Comparison of ENCODE assay signal across 1 cellular context in genomic region chr19:38930776-38931761, GRCh38.
A peak's percentile ranks its signal among the peaks of the same experiment; 100 is the strongest.
TF ChIP-seq lines count a peak whose summit lies in the region.

MRPS12 (plus strand) TSS chr19:38930944; CDS start chr19:38931295, 351 bp downstream.

TF ChIP-seq in K562, 482 proteins besides CTCF, POLR2A, EP300 and RAD21 (continued from another document and continues in another):
- TF ChIP-seq CREB3L1 (IDR thresholded peaks at IDR 0.05; ENCODE audit: borderline replicate concordance, low read depth) (no peak), ZC3H8 (IDR thresholded peaks at IDR 0.05) (no peak), XRCC5 (IDR thresholded peaks at IDR 0.05; ENCODE audit: low read depth, low read length) (no peak), CBX1 (IDR thresholded peaks at IDR 0.05; ENCODE audit: low read depth) (no peak), ZNF830 (CRISPR knock-in tag; IDR thresholded peaks at IDR 0.05) (no peak), NCOA2 (IDR thresholded peaks at IDR 0.05; ENCODE audit: partially characterized antibody in 2 of 2) (no peak), ZNF518B (CRISPR knock-in tag; IDR thresholded peaks at IDR 0.05) (no peak), NCOA4 (IDR thresholded peaks at IDR 0.05; ENCODE audit: partially characterized antibody) (no peak), HSF4 (CRISPR knock-in tag; IDR thresholded peaks at IDR 0.05; ENCODE audit: borderline replicate concordance) (no peak), ATF2 (CRISPR knock-in tag; IDR thresholded peaks at IDR 0.05) (no peak), ZNF740 (CRISPR knock-in tag; IDR thresholded peaks at IDR 0.05) (no peak), ZNF740 (tag; IDR thresholded peaks at IDR 0.05) (no peak), RBM22 (IDR thresholded peaks at IDR 0.05; ENCODE audit: low read depth, low read length, poor library complexity, severe bottlenecking) (no peak), ZNF311 (CRISPR knock-in tag; IDR thresholded peaks at IDR 0.05) (no peak), IRF2 (CRISPR knock-in tag; IDR thresholded peaks at IDR 0.05) (no peak), POLR2G (IDR thresholded peaks at IDR 0.05; ENCODE audit: low read depth, low read length) (peak; percentile 79), HMGN3 (IDR thresholded peaks at IDR 0.05; ENCODE audit: borderline replicate concordance, extremely low read depth, insufficient read length, low read depth, low read length) (no peak), CSDE1 (IDR thresholded peaks at IDR 0.05) (no peak), GTF2F1 (IDR thresholded peaks at IDR 0.05; ENCODE audit: low read depth, low read length) (0 out of 2 replicates have a peak, but pooled peaks have one; percentile 69), ZNF785 (CRISPR knock-in tag; IDR thresholded peaks at IDR 0.05) (no peak), SOX6 (IDR thresholded peaks at IDR 0.05) (no peak), PCBP1 (IDR thresholded peaks at IDR 0.05; ENCODE audit: low read depth, low read length, poor library complexity, severe bottlenecking) (no peak), SP1 (CRISPR knock-in tag; IDR thresholded peaks at IDR 0.05) (peak; percentile 80), MYBL2 (IDR thresholded peaks at IDR 0.05; ENCODE audit: low read depth) (no peak), MYBL2 (CRISPR knock-in tag; IDR thresholded peaks at IDR 0.05; ENCODE audit: borderline replicate concordance) (no peak), L3MBTL2 (IDR thresholded peaks at IDR 0.05) (peak; percentile 78), ZNF143 (CRISPR knock-in tag; IDR thresholded peaks at IDR 0.05) (no peak), MNT (conservative IDR thresholded peaks at IDR 0.05) (peak; percentile 3 to 65; a peak in 2 of 4 replicates), ZNF217 (CRISPR knock-in tag; IDR thresholded peaks at IDR 0.05) (no peak), ZNF436 (CRISPR knock-in tag; IDR thresholded peaks at IDR 0.05) (no peak), ZSCAN32 (CRISPR knock-in tag; IDR thresholded peaks at IDR 0.05) (no peak), ATF7 (IDR thresholded peaks at IDR 0.05) (peak; percentile 69), SAP30 (IDR thresholded peaks at IDR 0.05; ENCODE audit: borderline replicate concordance, insufficient read depth, low read depth, low read length, poor library complexity, severe bottlenecking) (peak; percentile 94), ATF1 (CRISPR knock-in tag; IDR thresholded peaks at IDR 0.05) (peak; percentile 50; the same call in 1 of the 2 replicates), ATF1 (tag; IDR thresholded peaks at IDR 0.05) (peak; percentile 97), ASH1L (IDR thresholded peaks at IDR 0.05; ENCODE audit: borderline replicate concordance, low read depth, partially characterized antibody) (peak; percentile 89), ZNF146 (CRISPR knock-in tag; IDR thresholded peaks at IDR 0.05; ENCODE audit: unreplicated experiment) (no peak), COPS2 (conservative IDR thresholded peaks at IDR 0.05) (no peak), ESRRB (CRISPR knock-in tag; IDR thresholded peaks at IDR 0.05; ENCODE audit: borderline replicate concordance) (no peak), RNF219 (CRISPR knock-in tag; IDR thresholded peaks at IDR 0.05) (no peak), ZFX (CRISPR knock-in tag; IDR thresholded peaks at IDR 0.05) (peak; percentile 80), MXD1 (CRISPR knock-in tag; IDR thresholded peaks at IDR 0.05; ENCODE audit: borderline replicate concordance, poor library complexity, severe bottlenecking) (no peak), TAF15 (IDR thresholded peaks at IDR 0.05; ENCODE audit: low read depth, low read length) (no peak), ARID3A (IDR thresholded peaks at IDR 0.05; ENCODE audit: borderline replicate concordance, low read depth, low read length) (no peak), ZBTB12 (CRISPR knock-in tag; IDR thresholded peaks at IDR 0.05) (peak; percentile 65), ETV6 (IDR thresholded peaks at IDR 0.05; ENCODE audit: borderline replicate concordance in 1 of 2, low read depth in 2 of 2, low read length in 1 of 2) (no peak), ETV6 (CRISPR knock-in tag; IDR thresholded peaks at IDR 0.05; ENCODE audit: borderline replicate concordance) (no peak), ZNF586 (CRISPR knock-in tag; conservative IDR thresholded peaks at IDR 0.05) (no peak), ARNT (IDR thresholded peaks at IDR 0.05) (no peak), ZNF551 (CRISPR knock-in tag; IDR thresholded peaks at IDR 0.05) (no peak), GABPB2 (CRISPR knock-in tag; conservative IDR thresholded peaks at IDR 0.05) (no peak), ZNF764 (CRISPR knock-in tag; IDR thresholded peaks at IDR 0.05; ENCODE audit: low read depth) (no peak), E2F6 (IDR thresholded peaks at IDR 0.05; ENCODE audit: borderline replicate concordance in 1 of 2, extremely low read depth in 1 of 2, insufficient read depth in 1 of 2, insufficient read length in 1 of 2, low read depth in 1 of 2, low read length in 1 of 2, poor library complexity in 1 of 2, severe bottlenecking in 1 of 2) (peak; percentile 30 to 58), SRSF3 (IDR thresholded peaks at IDR 0.05; ENCODE audit: insufficient read depth, low read length) (no peak), ZKSCAN3 (CRISPR knock-in tag; IDR thresholded peaks at IDR 0.05) (no peak), EHMT2 (IDR thresholded peaks at IDR 0.05) (no peak), TAF7 (tag; IDR thresholded peaks at IDR 0.05) (no peak), MTF1 (CRISPR knock-in tag; IDR thresholded peaks at IDR 0.05; ENCODE audit: borderline replicate concordance) (no peak), KHSRP (IDR thresholded peaks at IDR 0.05) (no peak), DMBX1 (CRISPR knock-in tag; IDR thresholded peaks at IDR 0.05; ENCODE audit: borderline replicate concordance) (no peak), BRD4 (IDR thresholded peaks at IDR 0.05) (no peak), ZNF695 (CRISPR knock-in tag; IDR thresholded peaks at IDR 0.05) (no peak), MBD2 (IDR thresholded peaks at IDR 0.05; ENCODE audit: borderline replicate concordance, low read depth) (peak; percentile 95)
